In genomic region chr11:130181295-130182272, GRCh38 we compare ENCODE assay signal across 1 cellular context.
TF ChIP-seq lines count a peak whose summit lies in the region.

No MANE protein-coding gene starts in this region.

TF ChIP-seq in HepG2, 621 proteins besides CTCF, POLR2A, EP300 and RAD21 (continued from another document and continues in another):
- peak; percentile 33 for TF ChIP-seq XRCC5 (optimal IDR thresholded peaks at IDR 0.05; ENCODE audit: low read length)
- TF ChIP-seq ZNF513 (CRISPR knock-in tag; conservative IDR thresholded peaks at IDR 0.05): no peak
- TF ChIP-seq SOX13 (IDR thresholded peaks at IDR 0.05): peak; percentile 58; the same call in 1 of the 2 replicates
- TF ChIP-seq SOX13 (CRISPR knock-in tag; conservative IDR thresholded peaks at IDR 0.05 in 1 of 2, IDR thresholded peaks at IDR 0.05 in 1 of 2): peak in 1 of 2 experiments; percentile 95; a peak in 2 of 4 replicates
- no peak for TF ChIP-seq RFX3 (CRISPR knock-in tag; IDR thresholded peaks at IDR 0.05)
- no peak for TF ChIP-seq U2AF2 (IDR thresholded peaks at IDR 0.05; ENCODE audit: low read depth, low read length)
- TF ChIP-seq ZNF318 (CRISPR knock-in tag; IDR thresholded peaks at IDR 0.05): no peak
- TF ChIP-seq SAP130 (CRISPR knock-in tag; IDR thresholded peaks at IDR 0.05; ENCODE audit: low read depth): peak; percentile 75
- no peak for TF ChIP-seq U2AF1 (optimal IDR thresholded peaks at IDR 0.05; ENCODE audit: low read depth, low read length)
- TF ChIP-seq SP2 (CRISPR knock-in tag; IDR thresholded peaks at IDR 0.05): no peak
- no peak for TF ChIP-seq ZUFSP (CRISPR knock-in tag; IDR thresholded peaks at IDR 0.05; ENCODE audit: borderline replicate concordance)
- TF ChIP-seq RFX5 (IDR thresholded peaks at IDR 0.05; ENCODE audit: low read depth, low read length): no peak
- TF ChIP-seq ZNF562 (CRISPR knock-in tag; IDR thresholded peaks at IDR 0.05; ENCODE audit: borderline replicate concordance): no peak
- TF ChIP-seq SP1 (IDR thresholded peaks at IDR 0.05): no peak
- peak; percentile 69 for TF ChIP-seq SP1 (CRISPR knock-in tag; IDR thresholded peaks at IDR 0.05)
- TF ChIP-seq CENPBD1 (CRISPR knock-in tag; IDR thresholded peaks at IDR 0.05; ENCODE audit: borderline replicate concordance, low read depth): no peak
- TF ChIP-seq ZFAT (CRISPR knock-in tag; conservative IDR thresholded peaks at IDR 0.05): no peak
- TF ChIP-seq DNMT3B (CRISPR knock-in tag; conservative IDR thresholded peaks at IDR 0.05): no peak; the same call in 1 of the 2 replicates
- TF ChIP-seq ATRX (CRISPR knock-in tag; IDR thresholded peaks at IDR 0.05; ENCODE audit: borderline replicate concordance): no peak
- TF ChIP-seq ZSCAN12 (CRISPR knock-in tag; IDR thresholded peaks at IDR 0.05): no peak
- TF ChIP-seq KMT2A (CRISPR knock-in tag; IDR thresholded peaks at IDR 0.05): no peak
- TF ChIP-seq PRMT3 (CRISPR knock-in tag; IDR thresholded peaks at IDR 0.05; ENCODE audit: borderline replicate concordance, low read depth): no peak
- TF ChIP-seq ZBTB43 (CRISPR knock-in tag; conservative IDR thresholded peaks at IDR 0.05): peak; percentile 5; the same call in 1 of the 2 replicates
- TF ChIP-seq MEIS1 (CRISPR knock-in tag; IDR thresholded peaks at IDR 0.05; ENCODE audit: borderline replicate concordance): peak; percentile 72; the same call in 1 of the 2 replicates
- TF ChIP-seq DR1 (CRISPR knock-in tag; IDR thresholded peaks at IDR 0.05): peak; percentile 61
- no peak for TF ChIP-seq ZSCAN30 (CRISPR knock-in tag; IDR thresholded peaks at IDR 0.05)
- TF ChIP-seq NR2F2 (IDR thresholded peaks at IDR 0.05; ENCODE audit: borderline replicate concordance, low read depth): peak; percentile 70; the same call in 1 of the 2 replicates
- 0 out of 2 replicates have a peak, but pooled peaks have one; percentile 9 for TF ChIP-seq RFXANK (CRISPR knock-in tag; IDR thresholded peaks at IDR 0.05)
- peak; percentile 80 for TF ChIP-seq LCORL (IDR thresholded peaks at IDR 0.05)
- TF ChIP-seq LCORL (CRISPR knock-in tag; IDR thresholded peaks at IDR 0.05): peak; percentile 83
- TF ChIP-seq IKZF4 (CRISPR knock-in tag; IDR thresholded peaks at IDR 0.05; ENCODE audit: borderline replicate concordance, low read depth, not compliant biosample characterization): no peak
- TF ChIP-seq ZNF770 (CRISPR knock-in tag; IDR thresholded peaks at IDR 0.05): no peak
- TF ChIP-seq ZFP36 (IDR thresholded peaks at IDR 0.05; ENCODE audit: borderline replicate concordance, low read depth, low read length, partially characterized antibody): no peak
- TF ChIP-seq ZNF740 (CRISPR knock-in tag; IDR thresholded peaks at IDR 0.05): no peak
- 0 out of 2 replicates have a peak, but pooled peaks have one; percentile 40 for TF ChIP-seq MLX (CRISPR knock-in tag; IDR thresholded peaks at IDR 0.05)
- TF ChIP-seq HMGXB3 (CRISPR knock-in tag; IDR thresholded peaks at IDR 0.05; ENCODE audit: borderline replicate concordance): no peak; the same call in 1 of the 2 replicates
- TF ChIP-seq YEATS4 (CRISPR knock-in tag; IDR thresholded peaks at IDR 0.05; ENCODE audit: borderline replicate concordance): peak; percentile 68; the same call in 1 of the 2 replicates
- no peak for TF ChIP-seq NPAS2 (CRISPR knock-in tag; IDR thresholded peaks at IDR 0.05; ENCODE audit: borderline replicate concordance)
- no peak; the same call in 1 of the 2 replicates for TF ChIP-seq KLF9 (CRISPR knock-in tag; IDR thresholded peaks at IDR 0.05; ENCODE audit: low read depth)
